ENCODE assay signal across 8 cellular contexts in genomic region chr7:139133335-139134139, GRCh38. TPM values are rescaled to one million over a fixed set of nuclear protein-coding genes. Genes with fewer than 3 reads are reported as not detected.
DNase-seq lines count a peak whose midpoint lies in the region; ATAC-seq and TF ChIP-seq lines count a peak whose summit lies in the region.

No MANE protein-coding gene starts in this region.

- peak overlapping the region; percentile 65 for H3K4me3 ChIP-seq in LNCaP clone FGC (ENCODE audit: low read depth, low read length)
- peak overlapping the region; percentile 71 for H3K4me3 ChIP-seq in fibroblast of villous mesenchyme (ENCODE audit: low read depth, low read length)

- H3K9me3 Mint-ChIP-seq in nephron progenitor cell = peaks cover 7% of the 10 kb centered on the region

- H3K4me3 Mint-ChIP-seq in nephron progenitor cell = peak overlapping the region; percentile 91

- no peaks in the 10 kb centered on the region for H3K36me3 Mint-ChIP-seq in nephron progenitor cell (ENCODE audit: low read depth)

- peak; percentile 89 for DNase-seq in ELF-1 (ENCODE audit: low read depth, low spot score)
- DNase-seq in GOT3 (lab: John Stamatoyannopoulos, UW) = peak; percentile 59
- peak; percentile 73 for DNase-seq in LNCaP clone FGC (ENCODE audit: low read depth)
- DNase-seq in activated effector memory CD4-positive, alpha-beta T cell treated with anti-CD3 and anti-CD28 coated beads, Interleukin-2, amount 50 U/mL, for 16 hours = peak; percentile 94
- DNase-seq in fibroblast of villous mesenchyme (ENCODE audit: low read depth) = peak; percentile 88
- peak; percentile 82 for DNase-seq in nephron progenitor cell
- peak; percentile 91 for DNase-seq in stimulated activated naive CD8-positive, alpha-beta T cell treated with anti-CD3 and anti-CD28 coated beads, Interleukin-15, Interleukin-2, amounts not matched to agents 100 U/mL and 50 U/mL, for 24 hours

- ATAC-seq in stimulated activated naive CD8-positive, alpha-beta T cell treated with anti-CD3 and anti-CD28 coated beads, Interleukin-15, Interleukin-2, amounts not matched to agents 100 U/mL and 50 U/mL, for 24 hours = peak; percentile 100

- H3K27me3 Mint-ChIP-seq in nephron progenitor cell (ENCODE audit: low read depth, poor library complexity) = peaks cover 18% of the 10 kb centered on the region

- no peak for TF ChIP-seq CTCF in LNCaP clone FGC (IDR thresholded peaks at IDR 0.05; ENCODE audit: control insufficient read depth, extremely low read depth, insufficient read depth)
- peak; percentile 2 for TF ChIP-seq CTCF in fibroblast of villous mesenchyme (IDR thresholded peaks at IDR 0.05; ENCODE audit: insufficient read depth, low read depth, low read length)
- no peak for TF ChIP-seq CTCF in nephron progenitor cell (IDR thresholded peaks at IDR 0.05)

- peaks cover 17% of the 10 kb centered on the region for H3K4me1 Mint-ChIP-seq in nephron progenitor cell

- peak overlapping the region; percentile 5 for H3K27ac Mint-ChIP-seq in nephron progenitor cell

- peak; percentile 74 for TF ChIP-seq POLR2A in Raji (IDR thresholded peaks at IDR 0.05; ENCODE audit: insufficient read depth, low read depth, low read length)

RNA-seq across cellular contexts. Expression of gene ZC3HAV1, which starts 24.0 kb away (rescaled TPM):
- total RNA-seq in fibroblast of villous mesenchyme = 35.8 and 56.6 TPM in 2 replicates

Comparison
In these comparisons a context has a peak if more than half of its experiments do, and no peak if none do; other contexts are left out.
1. Peak in every context shown above with its lines: DNase-seq, ATAC-seq and H3K4me3 ChIP-seq.